Comparison of ENCODE assay signal across 28 cellular contexts in genomic region chr2:205284323-205284722, GRCh38.
"Had no signal": no experiment of that assay in that cellular context is flagged by ENCODE, and none has a peak within 500 bp of the region (broad histone marks: within the 10 kb centered on the region; RNA-seq: fewer than 3 reads in every experiment).

No MANE protein-coding gene starts in this region.

- ATAC-seq: naive thymus-derived CD8-positive, alpha-beta T cell; natural killer cell treated with Interleukin-12 subunit alpha and Interleukin-12 subunit beta and Interleukin-15 and Interleukin-18, amount 100 ng/mL, for 72 hours; psoas muscle; right cardiac atrium; right lobe of liver; stimulated activated effector memory CD8-positive, alpha-beta T cell treated with anti-CD3 and anti-CD28 coated beads, Interleukin-12 subunit alpha, Interleukin-12 subunit beta, amount 100 ng/mL, for 72 hours; stimulated activated naive B cell treated with anti-CD40 and anti-IgM and Interleukin-4, amounts not matched to agents 10 μg/mL and 1 μg/mL and 100 μg/mL, for 72 hours had no signal

- H3K36me3 Mint-ChIP-seq: naive thymus-derived CD8-positive, alpha-beta T cell; natural killer cell treated with Interleukin-12 subunit alpha and Interleukin-12 subunit beta and Interleukin-15 and Interleukin-18, amount 100 ng/mL, for 72 hours; stimulated activated effector memory CD8-positive, alpha-beta T cell treated with anti-CD3 and anti-CD28 coated beads, Interleukin-12 subunit alpha, Interleukin-12 subunit beta, amount 100 ng/mL, for 72 hours; stimulated activated naive B cell treated with anti-CD40 and anti-IgM and Interleukin-4, amounts not matched to agents 10 μg/mL and 1 μg/mL and 100 μg/mL, for 72 hours had no signal

- H3K4me1 Mint-ChIP-seq: stimulated activated effector memory CD8-positive, alpha-beta T cell treated with anti-CD3 and anti-CD28 coated beads, Interleukin-12 subunit alpha, Interleukin-12 subunit beta, amount 100 ng/mL, for 72 hours; stimulated activated naive B cell treated with anti-CD40 and anti-IgM and Interleukin-4, amounts not matched to agents 10 μg/mL and 1 μg/mL and 100 μg/mL, for 72 hours had no signal

- H3K4me3 Mint-ChIP-seq: naive thymus-derived CD8-positive, alpha-beta T cell; natural killer cell treated with Interleukin-12 subunit alpha and Interleukin-12 subunit beta and Interleukin-15 and Interleukin-18, amount 100 ng/mL, for 72 hours; stimulated activated effector memory CD8-positive, alpha-beta T cell treated with anti-CD3 and anti-CD28 coated beads, Interleukin-12 subunit alpha, Interleukin-12 subunit beta, amount 100 ng/mL, for 72 hours; stimulated activated naive B cell treated with anti-CD40 and anti-IgM and Interleukin-4, amounts not matched to agents 10 μg/mL and 1 μg/mL and 100 μg/mL, for 72 hours; stimulated activated naive CD8-positive, alpha-beta T cell treated with anti-CD3 and anti-CD28 coated beads, Interleukin-15, Interleukin-2, amounts not matched to agents 100 ng/mL and 50 ng/mL, for 24 hours had no signal

- H3K9ac ChIP-seq: parathyroid adenoma had no signal

- H3K4me1 ChIP-seq: parathyroid adenoma, psoas muscle, right lobe of liver, stomach, thyroid gland, upper lobe of left lung, vagina had no signal

- H3K79me2 ChIP-seq: parathyroid adenoma had no signal

- DNase-seq: naive thymus-derived CD8-positive, alpha-beta T cell; occipital lobe; ovary; posterior cingulate gyrus; psoas muscle; right cardiac atrium; right lobe of liver; sigmoid colon; small intestine; stimulated activated CD4-positive, alpha-beta T cell treated with anti-CD3 and anti-CD28 coated beads, Interleukin-15, amount 100 ng/mL, for 24 hours; stimulated activated CD4-positive, alpha-beta T cell treated with anti-CD3 and anti-CD28 coated beads, Interleukin-2, amount 100 ng/mL, for 24 hours; stimulated activated CD4-positive, alpha-beta T cell treated with anti-CD3 and anti-CD28 coated beads, Interleukin-2, amount 100 ng/mL, for 48 hours; stimulated activated CD4-positive, alpha-beta T cell treated with anti-CD3 and anti-CD28 coated beads, Interleukin-4, amount 100 ng/mL, for 24 hours; stimulated activated naive B cell treated with anti-CD40 and anti-IgM and Interleukin-4, amounts not matched to agents 10 μg/mL and 1 μg/mL and 100 μg/mL, for 72 hours; stimulated activated naive CD4-positive, alpha-beta T cell treated with Interleukin-2 at 50 U/mL for 16 hours; stomach; thyroid gland; trophoblast cell; upper lobe of left lung had no signal

- H3K27ac Mint-ChIP-seq: natural killer cell treated with Interleukin-12 subunit alpha and Interleukin-12 subunit beta and Interleukin-15 and Interleukin-18, amount 100 ng/mL, for 72 hours; progenitor cell of endocrine pancreas; stimulated activated effector memory CD8-positive, alpha-beta T cell treated with anti-CD3 and anti-CD28 coated beads, Interleukin-12 subunit alpha, Interleukin-12 subunit beta, amount 100 ng/mL, for 72 hours; stimulated activated naive B cell treated with anti-CD40 and anti-IgM and Interleukin-4, amounts not matched to agents 10 μg/mL and 1 μg/mL and 100 μg/mL, for 72 hours; stimulated activated naive CD8-positive, alpha-beta T cell treated with anti-CD3 and anti-CD28 coated beads, Interleukin-15, Interleukin-2, amounts not matched to agents 100 ng/mL and 50 ng/mL, for 24 hours had no signal

- H3K9me3 Mint-ChIP-seq: natural killer cell treated with Interleukin-12 subunit alpha and Interleukin-12 subunit beta and Interleukin-15 and Interleukin-18, amount 100 ng/mL, for 72 hours; stimulated activated effector memory CD8-positive, alpha-beta T cell treated with anti-CD3 and anti-CD28 coated beads, Interleukin-12 subunit alpha, Interleukin-12 subunit beta, amount 100 ng/mL, for 72 hours; stimulated activated naive B cell treated with anti-CD40 and anti-IgM and Interleukin-4, amounts not matched to agents 10 μg/mL and 1 μg/mL and 100 μg/mL, for 72 hours; stimulated activated naive CD8-positive, alpha-beta T cell treated with anti-CD3 and anti-CD28 coated beads, Interleukin-15, Interleukin-2, amounts not matched to agents 100 ng/mL and 50 ng/mL, for 24 hours had no signal

- H3K36me3 ChIP-seq: neutrophil, ovary, right lobe of liver, sigmoid colon, stomach, thoracic aorta, thyroid gland, tibial nerve, upper lobe of left lung, vagina had no signal

- H3K4me3 ChIP-seq: ovary, psoas muscle, right lobe of liver, sigmoid colon, stomach, thoracic aorta, thyroid gland, tibial nerve, upper lobe of left lung, vagina had no signal

- H3K27me3 ChIP-seq: neutrophil, ovary, right lobe of liver, sigmoid colon, stomach, thyroid gland, tibial nerve, upper lobe of left lung, vagina had no signal

- H2AFZ ChIP-seq: parathyroid adenoma had no signal

- H3K9me3 ChIP-seq: neutrophil, ovary, psoas muscle, right lobe of liver, sigmoid colon, stomach, thoracic aorta, thyroid gland, tibial nerve, upper lobe of left lung, vagina had no signal

- H3K27me3 Mint-ChIP-seq: naive thymus-derived CD8-positive, alpha-beta T cell; natural killer cell treated with Interleukin-12 subunit alpha and Interleukin-12 subunit beta and Interleukin-15 and Interleukin-18, amount 100 ng/mL, for 72 hours; stimulated activated naive B cell treated with anti-CD40 and anti-IgM and Interleukin-4, amounts not matched to agents 10 μg/mL and 1 μg/mL and 100 μg/mL, for 72 hours; stimulated activated naive CD8-positive, alpha-beta T cell treated with anti-CD3 and anti-CD28 coated beads, Interleukin-15, Interleukin-2, amounts not matched to agents 100 ng/mL and 50 ng/mL, for 24 hours had no signal

- H3K27ac ChIP-seq: neutrophil, ovary, parathyroid adenoma, psoas muscle, right lobe of liver, sigmoid colon, stomach, thoracic aorta, thyroid gland, tibial nerve, upper lobe of left lung, vagina had no signal
